21 cellular contexts compared by ENCODE assay signal in the genomic region with DNA sequence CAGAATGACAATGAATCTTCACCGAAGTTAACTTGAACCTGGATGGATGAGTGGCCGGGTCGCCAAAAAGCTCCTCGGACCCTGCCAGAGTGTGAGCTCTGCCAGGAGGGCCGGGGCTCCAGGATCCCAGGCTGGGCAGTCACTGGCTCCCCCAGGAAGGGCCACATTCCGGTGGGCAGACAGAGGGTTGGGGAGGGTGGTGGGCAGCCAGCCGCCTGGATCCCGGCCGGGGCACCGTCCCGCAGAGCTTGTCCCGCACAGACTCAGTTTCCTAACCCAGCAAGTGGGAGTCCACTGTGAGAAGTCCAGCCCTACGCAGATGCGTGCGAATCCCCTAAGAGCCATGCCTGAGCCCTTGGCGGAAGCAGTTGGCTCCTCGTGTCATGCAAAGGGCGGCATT.
"Had no signal": no experiment of that assay in that cellular context is flagged by ENCODE, and none has a peak within 500 bp of the region (broad histone marks: within the 10 kb centered on the region; RNA-seq: fewer than 3 reads in every experiment).

No MANE protein-coding gene starts in this region.

- H3K9me3 Mint-ChIP-seq: effector memory CD8-positive, alpha-beta T cell; stimulated activated effector memory CD8-positive, alpha-beta T cell treated with anti-CD3 and anti-CD28 coated beads, Interleukin-12 subunit alpha, Interleukin-12 subunit beta, amount 100 ng/mL, for 72 hours had no signal

- DNase-seq: cerebellar nuclear complex; effector memory CD8-positive, alpha-beta T cell; erythroblast; foreskin keratinocyte; head of caudate nucleus; left colon; left ventricle myocardium superior; mucosa of descending colon; naive thymus-derived CD8-positive, alpha-beta T cell; retina; right lobe of liver; stimulated activated CD4-positive, alpha-beta T cell treated with anti-CD3 and anti-CD28 coated beads, Interleukin-4, amount 100 ng/mL, for 1 hour; stimulated activated CD8-positive, alpha-beta memory T cell treated with anti-CD3 and anti-CD28 coated beads, Interleukin-4, amount 100 ng/mL, for 48 hours had no signal

- H3K27me3 Mint-ChIP-seq: effector memory CD8-positive, alpha-beta T cell; naive thymus-derived CD8-positive, alpha-beta T cell; stimulated activated naive CD8-positive, alpha-beta T cell treated with anti-CD3 and anti-CD28 coated beads, Interleukin-15, Interleukin-2, amounts not matched to agents 100 ng/mL and 50 ng/mL, for 24 hours had no signal

- H3K4me3 Mint-ChIP-seq: dendritic cell treated with granulocyte-macrophage colony-stimulating factor and Interleukin-4, amounts not matched to agents 40 ng/mL and 50 ng/mL, for 4 days; effector memory CD8-positive, alpha-beta T cell; naive thymus-derived CD8-positive, alpha-beta T cell; neural crest cell; stimulated activated effector memory CD8-positive, alpha-beta T cell treated with anti-CD3 and anti-CD28 coated beads, Interleukin-12 subunit alpha, Interleukin-12 subunit beta, amount 100 ng/mL, for 72 hours; stimulated activated naive CD8-positive, alpha-beta T cell treated with anti-CD3 and anti-CD28 coated beads, Interleukin-15, Interleukin-2, amounts not matched to agents 100 ng/mL and 50 ng/mL, for 24 hours had no signal

- H3K4me2 ChIP-seq: hepatocyte had no signal

- H3K27ac Mint-ChIP-seq: naive thymus-derived CD8-positive, alpha-beta T cell; stimulated activated effector memory CD8-positive, alpha-beta T cell treated with anti-CD3 and anti-CD28 coated beads, Interleukin-12 subunit alpha, Interleukin-12 subunit beta, amount 100 ng/mL, for 72 hours; stimulated activated naive CD8-positive, alpha-beta T cell treated with anti-CD3 and anti-CD28 coated beads, Interleukin-15, Interleukin-2, amounts not matched to agents 100 ng/mL and 50 ng/mL, for 24 hours had no signal

- H3K27me3 ChIP-seq: foreskin keratinocyte, hepatocyte, right lobe of liver, tibial nerve had no signal

- H3K36me3 Mint-ChIP-seq: stimulated activated effector memory CD8-positive, alpha-beta T cell treated with anti-CD3 and anti-CD28 coated beads, Interleukin-12 subunit alpha, Interleukin-12 subunit beta, amount 100 ng/mL, for 72 hours had no signal

- H3K9me3 ChIP-seq: psoas muscle, right lobe of liver had no signal

- H3K4me3 ChIP-seq: hepatocyte, lung, mucosa of descending colon, psoas muscle, right lobe of liver, tibial nerve had no signal

- H2AFZ ChIP-seq: hepatocyte had no signal

- H3K36me3 ChIP-seq: right lobe of liver, tibial nerve had no signal

- H3K27ac ChIP-seq: foreskin keratinocyte, hepatocyte, psoas muscle, right lobe of liver had no signal

- H3K79me2 ChIP-seq: hepatocyte had no signal
